22 cellular contexts compared by ENCODE assay signal in genomic region chr16:89736554-89736953, GRCh38. TPM values are rescaled to one million over a fixed set of nuclear protein-coding genes. Genes with fewer than 3 reads are reported as not detected.
A peak's percentile ranks its signal among the peaks of the same experiment; 100 is the strongest.
DNase-seq lines count a peak whose midpoint lies in the region; ATAC-seq and TF ChIP-seq lines count a peak whose summit lies in the region.
"Had no signal": no experiment of that assay in that cellular context is flagged by ENCODE, and none has a peak within 500 bp of the region (broad histone marks: within the 10 kb centered on the region; RNA-seq: fewer than 3 reads in every experiment).

No MANE protein-coding gene starts in this region.

- H3K27me3 ChIP-seq in CD8-positive, alpha-beta T cell (ENCODE audit: insufficient read depth, low read length), result no peaks in the 10 kb centered on the region
- H3K27me3 ChIP-seq in breast epithelium, result no peaks in the 10 kb centered on the region
- H3K27me3 ChIP-seq: left lung, pancreas had no signal

- no peak overlapping the region for H3K4me3 Mint-ChIP-seq in activated CD4-positive, alpha-beta T cell treated with anti-CD3 and anti-CD28 coated beads, Interleukin-2, amount 10 ng/mL, durations not matched to agents 7 days and 5 days
- H3K4me3 Mint-ChIP-seq in CD8-positive, alpha-beta T cell, result no peak overlapping the region
- peak overlapping the region; percentile 63 for H3K4me3 Mint-ChIP-seq in central memory CD8-positive, alpha-beta T cell
- H3K4me3 Mint-ChIP-seq: B cell, nephron had no signal

- H3K27ac Mint-ChIP-seq in activated CD4-positive, alpha-beta T cell treated with anti-CD3 and anti-CD28 coated beads, Interleukin-2, amount 10 ng/mL, durations not matched to agents 7 days and 5 days, result peak overlapping the region; percentile 83
- H3K27ac Mint-ChIP-seq in CD8-positive, alpha-beta T cell, result peak overlapping the region; percentile 82
- H3K27ac Mint-ChIP-seq in central memory CD8-positive, alpha-beta T cell (ENCODE audit: low read depth), result peak overlapping the region; percentile 90
- H3K27ac Mint-ChIP-seq: B cell, nephron had no signal

- CTCF ChIA-PET in activated CD4-positive, alpha-beta T cell treated with anti-CD3 and anti-CD28 coated beads, Interleukin-2, amount 10 ng/mL, durations not matched to agents 7 days and 5 days (lab: Charles Lee), result interaction anchor here (0.6 to 0.9 kb wide), 4 partner anchors 33 to 1116 kb away, joined by 3 read pairs; no protein-coding TSS in a partner anchor
- CTCF ChIA-PET in CD8-positive, alpha-beta T cell (lab: Charles Lee), result interaction anchor here (1.2 to 4.2 kb wide), 4 partner anchors 13 to 125 kb away, joined by 4 to 19 read pairs (median 11); no protein-coding TSS in a partner anchor

- intact Hi-C loops in CD8-positive, alpha-beta T cell (cut with DNase I, micrococcal nuclease), result loop anchor here in 1 of 2 experiments (5.0 kb wide), 1 partner anchor 34 kb away; the partner anchor contains the start of gene SPATA2L
- intact Hi-C loops in breast epithelium (cut with DNase I; ENCODE audit: low total_unique reads), result no loop called here

- POLR2A ChIA-PET in activated CD4-positive, alpha-beta T cell treated with anti-CD3 and anti-CD28 coated beads, Interleukin-2, amount 10 ng/mL, durations not matched to agents 7 days and 5 days (lab: Charles Lee), result interaction anchor here (1.0 kb wide), 1 partner anchor 13 kb away, joined by 3 read pairs; no protein-coding TSS in a partner anchor
- POLR2A ChIA-PET in CD8-positive, alpha-beta T cell (lab: Charles Lee), result interaction anchor here (1.1 to 15.7 kb wide), 4 partner anchors 12 to 30 kb away, joined by 3 to 114 read pairs (median 5); partner anchors contain the start of gene VPS9D1

- no peak overlapping the region for H3K27ac ChIP-seq in CD8-positive, alpha-beta T cell (ENCODE audit: low read depth, low read length)
- no peak overlapping the region for H3K27ac ChIP-seq in breast epithelium
- H3K27ac ChIP-seq: A549, left lung, pancreas, PC-9 had no signal

- H3K9me3 Mint-ChIP-seq in activated CD4-positive, alpha-beta T cell treated with anti-CD3 and anti-CD28 coated beads, Interleukin-2, amount 10 ng/mL, durations not matched to agents 7 days and 5 days, result no peaks in the 10 kb centered on the region
- H3K9me3 Mint-ChIP-seq in CD8-positive, alpha-beta T cell, result no peaks in the 10 kb centered on the region
- no peaks in the 10 kb centered on the region for H3K9me3 Mint-ChIP-seq in central memory CD8-positive, alpha-beta T cell
- H3K9me3 Mint-ChIP-seq: nephron had no signal

- no peak for TF ChIP-seq CTCF in CD8-positive, alpha-beta T cell (IDR thresholded peaks at IDR 0.05)
- no peak for TF ChIP-seq CTCF in breast epithelium (IDR thresholded peaks at IDR 0.05)

- H3K9me3 ChIP-seq in CD8-positive, alpha-beta T cell (ENCODE audit: low read length), result no peaks in the 10 kb centered on the region
- no peaks in the 10 kb centered on the region for H3K9me3 ChIP-seq in breast epithelium
- H3K9me3 ChIP-seq: A549, left lung, pancreas had no signal

- H3K4me1 Mint-ChIP-seq in activated CD4-positive, alpha-beta T cell treated with anti-CD3 and anti-CD28 coated beads, Interleukin-2, amount 10 ng/mL, durations not matched to agents 7 days and 5 days, result peaks cover 55% of the 10 kb centered on the region
- peaks cover 53% of the 10 kb centered on the region for H3K4me1 Mint-ChIP-seq in CD8-positive, alpha-beta T cell (ENCODE audit: low read depth)
- H3K4me1 Mint-ChIP-seq in central memory CD8-positive, alpha-beta T cell, result peaks cover 39% of the 10 kb centered on the region
- H3K4me1 Mint-ChIP-seq: nephron had no signal

- H3K36me3 Mint-ChIP-seq in activated CD4-positive, alpha-beta T cell treated with anti-CD3 and anti-CD28 coated beads, Interleukin-2, amount 10 ng/mL, durations not matched to agents 7 days and 5 days (ENCODE audit: low read depth), result peaks cover 81% of the 10 kb centered on the region
- peaks cover 91% of the 10 kb centered on the region for H3K36me3 Mint-ChIP-seq in CD8-positive, alpha-beta T cell
- peaks cover 96% of the 10 kb centered on the region for H3K36me3 Mint-ChIP-seq in central memory CD8-positive, alpha-beta T cell (ENCODE audit: insufficient read depth)

- no peaks in the 10 kb centered on the region for H3K27me3 Mint-ChIP-seq in activated CD4-positive, alpha-beta T cell treated with anti-CD3 and anti-CD28 coated beads, Interleukin-2, amount 10 ng/mL, durations not matched to agents 7 days and 5 days
- H3K27me3 Mint-ChIP-seq in CD8-positive, alpha-beta T cell (ENCODE audit: low read depth), result no peaks in the 10 kb centered on the region
- no peaks in the 10 kb centered on the region for H3K27me3 Mint-ChIP-seq in central memory CD8-positive, alpha-beta T cell
- H3K27me3 Mint-ChIP-seq: B cell had no signal

- H3K4me3 ChIP-seq in CD8-positive, alpha-beta T cell (ENCODE audit: low read depth, low read length), result no peak overlapping the region
- H3K4me3 ChIP-seq in breast epithelium, result no peak overlapping the region
- H3K4me3 ChIP-seq: A549, left lung, pancreas, PC-9 had no signal

- no peak for ATAC-seq in CD8-positive, alpha-beta T cell
- no peak for ATAC-seq in central memory CD8-positive, alpha-beta T cell (replicated peaks; ENCODE audit: extremely low read depth, poor library complexity, severe bottlenecking)
- ATAC-seq in GM18520 (IDR thresholded peaks at IDR 0.05; ENCODE audit: unreplicated experiment), result no peak
- ATAC-seq: A549, left lung, pancreas, right cardiac atrium had no signal

- TF ChIP-seq POLR2A in breast epithelium (IDR thresholded peaks at IDR 0.05), result no peak

- peaks cover 59% of the 10 kb centered on the region for H3K4me1 ChIP-seq in CD8-positive, alpha-beta T cell (ENCODE audit: insufficient read depth, low read length)
- no peaks in the 10 kb centered on the region for H3K4me1 ChIP-seq in breast epithelium
- H3K4me1 ChIP-seq: A549, left lung, pancreas had no signal

- H3K36me3 ChIP-seq in CD8-positive, alpha-beta T cell (ENCODE audit: insufficient read depth, low read length), result peaks cover 85% of the 10 kb centered on the region
- peaks cover 21% of the 10 kb centered on the region for H3K36me3 ChIP-seq in breast epithelium

- no peak for DNase-seq in activated CD4-positive, alpha-beta T cell treated with anti-CD3 and anti-CD28 coated beads, Interleukin-2, amount 10 ng/mL, durations not matched to agents 7 days and 5 days
- DNase-seq in activated CD4-positive, alpha-beta T cell treated with anti-CD3 and anti-CD28 coated beads for 1 hour, result no peak
- DNase-seq in CD8-positive, alpha-beta T cell, result no peak
- no peak for DNase-seq in central memory CD8-positive, alpha-beta T cell (ENCODE audit: low spot score in 2 of 2)
- no peak for DNase-seq in breast epithelium (ENCODE audit: low spot score in 2 of 2)
- DNase-seq: activated CD8-positive, alpha-beta memory T cell treated with anti-CD3 and anti-CD28 coated beads, Interleukin-2, amount 50 U/mL, for 48 hours; cerebellar nuclear complex; HCEC 1CT; left lung; MM.1S; NCI-H146; NCI-H510A treated with DMSO at 0.1 percent for 48 hours; pancreas; PC-9; SHP77; stimulated activated CD4-positive, alpha-beta T cell treated with anti-CD3 and anti-CD28 coated beads, Interleukin-4, amount 100 ng/mL, for 4 hours; trophoblast cell had no signal

RNA-seq across cellular contexts. Expression of gene ZNF276, which starts 15.2 kb away (rescaled TPM):
- 10 to 100 TPM; 79.5 to 96.5 TPM for total RNA-seq in activated CD4-positive, alpha-beta T cell treated with anti-CD3 and anti-CD28 coated beads, Interleukin-2, amount 10 ng/mL, durations not matched to agents 7 days and 5 days
- 100 to 1,000 TPM; 127 to 130 TPM for total RNA-seq in CD8-positive, alpha-beta T cell
- 10 to 100 TPM; 19.2 to 48.5 (median 31.2) TPM for total RNA-seq in breast epithelium

RNA-seq across cellular contexts. Expression of gene VPS9D1, which starts 15.9 kb away (rescaled TPM):
- total RNA-seq in activated CD4-positive, alpha-beta T cell treated with anti-CD3 and anti-CD28 coated beads, Interleukin-2, amount 10 ng/mL, durations not matched to agents 7 days and 5 days, result 10 to 100 TPM; 10.8 to 13.4 TPM
- total RNA-seq in CD8-positive, alpha-beta T cell, result 10 to 100 TPM; 15.7 to 15.9 TPM
- 1 to 10 TPM; 4.8 to 6.6 (median 5.4) TPM for total RNA-seq in breast epithelium

RNA-seq across cellular contexts. Expression of gene SPATA2L, which starts 35.0 kb away (rescaled TPM):
- total RNA-seq in activated CD4-positive, alpha-beta T cell treated with anti-CD3 and anti-CD28 coated beads, Interleukin-2, amount 10 ng/mL, durations not matched to agents 7 days and 5 days, result 1 to 10 TPM; 5.3 to 8.0 TPM
- total RNA-seq in CD8-positive, alpha-beta T cell, result 10 to 100 TPM; 26.5 to 28.6 TPM
- total RNA-seq in breast epithelium, result 10 to 100 TPM in 2 of 3 donors, 1 to 10 TPM in 1; 9.0 to 15.1 (median 14.3) TPM

RNA-seq across cellular contexts. Expression of gene CDK10, which starts 50.1 kb away (rescaled TPM):
- 10 to 100 TPM; 83.1 to 96.8 TPM for total RNA-seq in activated CD4-positive, alpha-beta T cell treated with anti-CD3 and anti-CD28 coated beads, Interleukin-2, amount 10 ng/mL, durations not matched to agents 7 days and 5 days
- 10 to 100 TPM; 67.0 to 73.1 TPM for total RNA-seq in CD8-positive, alpha-beta T cell
- total RNA-seq in breast epithelium, result 10 to 100 TPM; 31.2 to 84.9 (median 67.2) TPM
